Comparison of ENCODE assay signal across 10 cellular contexts in genomic region chr2:53442783-53443182, GRCh38.
DNase-seq lines count a peak whose midpoint lies in the region; ATAC-seq lines count a peak whose summit lies in the region.
"Had no signal": no experiment of that assay in that cellular context is flagged by ENCODE, and none has a peak within 500 bp of the region (broad histone marks: within the 10 kb centered on the region; RNA-seq: fewer than 3 reads in every experiment).

No MANE protein-coding gene starts in this region.

- peak; percentile 55 for DNase-seq in DMS 273 (lab: John Stamatoyannopoulos, UW; ENCODE audit: unreplicated experiment)
- DNase-seq in SHP77 treated with DMSO at 0.1 percent for 48 hours (lab: John Stamatoyannopoulos, UW) = peak; percentile 91
- DNase-seq in islet precursor cell = peak; percentile 74
- DNase-seq in NK-92 (lab: John Stamatoyannopoulos, UW; ENCODE audit: unreplicated experiment) = no peak
- DNase-seq in KG1 (lab: John Stamatoyannopoulos, UW) = no peak
- DNase-seq: amniotic stem cell; CD4-positive, alpha-beta T cell had no signal

- ATAC-seq in GM18868 (IDR thresholded peaks at IDR 0.05; ENCODE audit: unreplicated experiment) (peak; percentile 33), GM21737 (IDR thresholded peaks at IDR 0.05; ENCODE audit: unreplicated experiment) (no peak), GM21723 (IDR thresholded peaks at IDR 0.05; ENCODE audit: unreplicated experiment) (no peak)

Comparison
In these comparisons a context has a peak if more than half of its experiments do, and no peak if none do; other contexts are left out.
1. DNase-seq: peak in DMS 273 (single experiment), SHP77 treated with DMSO at 0.1 percent for 48 hours (single experiment) and islet precursor cell (single experiment); none in NK-92 (single experiment) and KG1 (single experiment).